ENCODE assay signal across 20 cellular contexts in genomic region chr7:141916099-141916498, GRCh38. TPM values are rescaled to one million over a fixed set of nuclear protein-coding genes. Genes with fewer than 3 reads are reported as not detected.
DNase-seq lines count a peak whose midpoint lies in the region; ATAC-seq, FAIRE-seq and TF ChIP-seq lines count a peak whose summit lies in the region.
"Had no signal": no experiment of that assay in that cellular context is flagged by ENCODE, and none has a peak within 500 bp of the region (broad histone marks: within the 10 kb centered on the region; RNA-seq: fewer than 3 reads in every experiment).

Gene OR9A4 (plus strand): TSS chr7:141916399. CDS start chr7:141918876, 2,477 bp downstream.

- no peaks in the 10 kb centered on the region for H3K36me3 ChIP-seq in astrocyte (ENCODE audit: insufficient read depth, low read length)
- no peaks in the 10 kb centered on the region for H3K36me3 ChIP-seq in hepatocyte (replicated peaks; ENCODE audit: insufficient read depth, low read depth)
- no peaks in the 10 kb centered on the region for H3K36me3 ChIP-seq in endodermal cell (ENCODE audit: control insufficient read depth, insufficient read depth, low read length)
- H3K36me3 ChIP-seq: BLaER1 had no signal

- no peaks in the 10 kb centered on the region for H3K9me2 ChIP-seq in hepatocyte (replicated peaks; ENCODE audit: insufficient read depth)

- TF ChIP-seq CTCF in astrocyte (IDR thresholded peaks at IDR 0.05; ENCODE audit: insufficient read depth, low read depth, low read length) (no peak), hepatocyte (IDR thresholded peaks at IDR 0.05; ENCODE audit: poor library complexity) (no peak), endodermal cell (conservative IDR thresholded peaks at IDR 0.05) (no peak)

- no peaks in the 10 kb centered on the region for H3K79me2 ChIP-seq in astrocyte (ENCODE audit: insufficient read depth, low read length)
- no peaks in the 10 kb centered on the region for H3K79me2 ChIP-seq in hepatocyte

- H3K4me3 ChIP-seq in astrocyte (ENCODE audit: insufficient read depth, low read depth, low read length) (no peak within 1 kb of the TSS), hepatocyte (no peak within 1 kb of the TSS), endodermal cell (ENCODE audit: low read length) (no peak within 1 kb of the TSS)
- H3K4me3 ChIP-seq: A549, BLaER1, GM23248 had no signal

- H3K27ac ChIP-seq in astrocyte (ENCODE audit: low read depth, low read length), result no peak within 1 kb of the TSS
- peak within 1 kb of the TSS; percentile 1 for H3K27ac ChIP-seq in hepatocyte
- H3K27ac ChIP-seq in endodermal cell (ENCODE audit: low read depth, low read length), result no peak within 1 kb of the TSS
- H3K27ac ChIP-seq: 22Rv1, A549, BLaER1, GM23248 had no signal

- H2AFZ ChIP-seq in astrocyte (ENCODE audit: low read depth, low read length) (no peak within 1 kb of the TSS), hepatocyte (no peak within 1 kb of the TSS)
- H2AFZ ChIP-seq: GM23248 had no signal

- H3K27me3 Mint-ChIP-seq in astrocyte (ENCODE audit: low read depth, unreplicated experiment), result peaks cover 6% of the 10 kb centered on the region
- H3K27me3 Mint-ChIP-seq in endodermal cell (ENCODE audit: insufficient read depth), result no peaks in the 10 kb centered on the region
- H3K27me3 Mint-ChIP-seq: IgD-negative memory B cell had no signal

- peak; percentile 36 for DNase-seq in DMS53 (lab: John Stamatoyannopoulos, UW)
- DNase-seq in DMS53 treated with DMSO at 0.1 percent for 48 hours (lab: John Stamatoyannopoulos, UW; ENCODE audit: unreplicated experiment), result no peak
- DNase-seq in astrocyte (ENCODE audit: low read depth), result no peak
- DNase-seq in hepatocyte (ENCODE audit: low spot score), result no peak
- no peak for DNase-seq in endodermal cell
- no peak for DNase-seq in AG08396 (ENCODE audit: low spot score)
- DNase-seq: CD4-positive, alpha-beta memory T cell; GM23248; H7; HFFc6 had no signal

- no peaks in the 10 kb centered on the region for H4K20me1 ChIP-seq in astrocyte (ENCODE audit: insufficient read depth, low read length)
- no peaks in the 10 kb centered on the region for H4K20me1 ChIP-seq in hepatocyte (ENCODE audit: insufficient read depth, poor library complexity, severe bottlenecking)
- H4K20me1 ChIP-seq: BLaER1 had no signal

- no peaks in the 10 kb centered on the region for H3K36me3 Mint-ChIP-seq in astrocyte (ENCODE audit: low read depth, unreplicated experiment)
- H3K36me3 Mint-ChIP-seq in endodermal cell (ENCODE audit: low read depth), result peaks cover 2% of the 10 kb centered on the region
- H3K36me3 Mint-ChIP-seq: CD14-positive monocyte; CD4-positive, alpha-beta memory T cell had no signal

- no peak within 1 kb of the TSS for H3K4me2 ChIP-seq in astrocyte (ENCODE audit: low read length)
- no peak within 1 kb of the TSS for H3K4me2 ChIP-seq in hepatocyte
- H3K4me2 ChIP-seq: A549, BLaER1 had no signal

- H3K4me1 Mint-ChIP-seq in astrocyte (ENCODE audit: low read depth, unreplicated experiment) (peaks cover 6% of the 10 kb centered on the region), endodermal cell (no peaks in the 10 kb centered on the region)
- H3K4me1 Mint-ChIP-seq: CD4-positive, alpha-beta memory T cell; IgD-negative memory B cell had no signal

- no peak for ATAC-seq in HG02642 (IDR thresholded peaks at IDR 0.05; ENCODE audit: poor library complexity, unreplicated experiment)
- ATAC-seq: HepG2 had no signal

- peak within 1 kb of the TSS; percentile 69 for H3K27ac Mint-ChIP-seq in astrocyte (ENCODE audit: unreplicated experiment)
- H3K27ac Mint-ChIP-seq in endodermal cell, result no peak within 1 kb of the TSS
- H3K27ac Mint-ChIP-seq: CD4-positive, alpha-beta memory T cell; HFFc6; IgD-negative memory B cell had no signal

- H3K9me3 ChIP-seq in astrocyte (ENCODE audit: insufficient read depth, low read depth, low read length) (no peaks in the 10 kb centered on the region), hepatocyte (ENCODE audit: low read depth) (no peaks in the 10 kb centered on the region), endodermal cell (ENCODE audit: control insufficient read depth, low read length) (no peaks in the 10 kb centered on the region)
- H3K9me3 ChIP-seq: A549, BLaER1 had no signal

- no peak within 1 kb of the TSS for H3K9ac ChIP-seq in astrocyte (ENCODE audit: low read length)
- no peak within 1 kb of the TSS for H3K9ac ChIP-seq in endodermal cell (ENCODE audit: extremely low read depth, low read length, poor library complexity, severe bottlenecking)
- H3K9ac ChIP-seq: BLaER1, GM23248 had no signal

- H3K4me3 Mint-ChIP-seq in astrocyte (ENCODE audit: unreplicated experiment), result no peak within 1 kb of the TSS
- no peak within 1 kb of the TSS for H3K4me3 Mint-ChIP-seq in endodermal cell
- H3K4me3 Mint-ChIP-seq: CD14-positive monocyte; CD4-positive, alpha-beta memory T cell; HFFc6; IgD-negative memory B cell had no signal

- H3K4me1 ChIP-seq in astrocyte (ENCODE audit: insufficient read depth, low read length) (no peaks in the 10 kb centered on the region), hepatocyte (ENCODE audit: insufficient read depth) (no peaks in the 10 kb centered on the region), endodermal cell (ENCODE audit: control insufficient read depth, insufficient read depth, low read length) (no peaks in the 10 kb centered on the region)
- H3K4me1 ChIP-seq: A549, BLaER1 had no signal

- no peak for FAIRE-seq in astrocyte (lab: Jason Lieb, UNC)
- FAIRE-seq: A549, G401.6, GM12891, GM19239, HepG2 had no signal

- 84% methylated on average over 3 of the region's 3 CpGs for whole genome bisulfite sequencing in hepatocyte (ENCODE audit: low lambda C conversion rate, missing lambda C conversion rate)
- WGBS in endodermal cell (ENCODE audit: insufficient coverage in 1 of 2, insufficient read length in 1 of 2), 2 experiments, result 91 to 94% methylated on average over 2 to 3 of the region's 3 CpGs

- H3K27me3 ChIP-seq in astrocyte (ENCODE audit: insufficient read depth, low read length) (no peaks in the 10 kb centered on the region), hepatocyte (no peaks in the 10 kb centered on the region), endodermal cell (ENCODE audit: control insufficient read depth, insufficient read depth, low read length, poor library complexity, severe bottlenecking) (no peaks in the 10 kb centered on the region)
- H3K27me3 ChIP-seq: BLaER1 had no signal

- H3K9me3 Mint-ChIP-seq in astrocyte (ENCODE audit: unreplicated experiment) (no peaks in the 10 kb centered on the region), endodermal cell (peaks cover 6% of the 10 kb centered on the region)

RNA-seq across cellular contexts. Expression of gene OR9A4, which starts in this region (rescaled TPM):
- total RNA-seq in astrocyte, result not detected in 2 replicates
- total RNA-seq in hepatocyte, result not detected in 2 replicates
- polyA plus RNA-seq in hepatocyte, result not detected in 2 replicates
- not detected for total RNA-seq in endodermal cell
- polyA plus RNA-seq in endodermal cell (2013, experiment 1 of 2), result not detected
- not detected for polyA plus RNA-seq in endodermal cell (2013, experiment 2 of 2)
- total RNA-seq: CD4-positive, alpha-beta memory T cell; GM23248; H7; HepG2; HFFc6 had no signal
- polyA plus RNA-seq: A549; CD4-positive, alpha-beta memory T cell; GM23248; HepG2; IgD-negative memory B cell had no signal
